ENCODE assay signal across 7 cellular contexts in genomic region chr11:63939351-63939920, GRCh38. TPM values are rescaled to one million over a fixed set of nuclear protein-coding genes. Genes with fewer than 3 reads are reported as not detected.
DNase-seq lines count a peak whose midpoint lies in the region; ATAC-seq and TF ChIP-seq lines count a peak whose summit lies in the region.

No MANE protein-coding gene starts in this region.

- H3K9me2 ChIP-seq in Karpas-422 (replicated peaks; ENCODE audit: insufficient read depth, low read length) = no peaks in the 10 kb centered on the region

- DNase-seq in Karpas-422 = no peak
- DNase-seq in astrocyte of the cerebellum (ENCODE audit: low read depth) = no peak
- DNase-seq in left kidney (ENCODE audit: low read depth, low spot score) = peak; percentile 49
- no peak for DNase-seq in HuH-7 (ENCODE audit: low spot score)

- H3K27me3 ChIP-seq in Karpas-422 (ENCODE audit: low read length) = no peaks in the 10 kb centered on the region

- no peak for TF ChIP-seq CTCF in astrocyte of the cerebellum (IDR thresholded peaks at IDR 0.05; ENCODE audit: low read depth, low read length, missing control alignments)

- H3K79me2 ChIP-seq in Karpas-422 (ENCODE audit: low read length) = peaks cover 55% of the 10 kb centered on the region

- no peak overlapping the region; the same call in 1 of the 2 replicates for H2AFZ ChIP-seq in Karpas-422 (ENCODE audit: low read length)

- H3K9ac ChIP-seq in Karpas-422 (ENCODE audit: low read length) = peak overlapping the region; percentile 80

- ATAC-seq in GM19372 (IDR thresholded peaks at IDR 0.05; ENCODE audit: low read depth, unreplicated experiment) = peak; percentile 3
- ATAC-seq in HG03159 (IDR thresholded peaks at IDR 0.05; ENCODE audit: unreplicated experiment) = no peak

- no peaks in the 10 kb centered on the region for H4K20me1 ChIP-seq in Karpas-422 (ENCODE audit: insufficient read depth, low read depth, low read length)

- H3K27ac ChIP-seq in Karpas-422 (ENCODE audit: low read length) = peak overlapping the region; percentile 51
- peak overlapping the region; percentile 50 for H3K27ac ChIP-seq in temporal lobe (ENCODE audit: low read depth, low read length)

- peak overlapping the region; percentile 93 for H3K4me2 ChIP-seq in Karpas-422 (ENCODE audit: low read depth, low read length, poor library complexity, severe bottlenecking)

- H3K4me1 ChIP-seq in Karpas-422 (ENCODE audit: low read length) = peaks cover 27% of the 10 kb centered on the region

- in situ Hi-C loops in astrocyte of the cerebellum (cut with HindIII; ENCODE audit: low sequenced_read_pairs) = loop anchor here (5.0 kb wide), 1 partner anchor 37 kb away; no protein-coding TSS in a partner anchor

- H3K4me3 ChIP-seq in Karpas-422 (ENCODE audit: low read length) = peak overlapping the region; percentile 82
- H3K4me3 ChIP-seq in astrocyte of the cerebellum (ENCODE audit: low read depth, low read length) = peak overlapping the region; percentile 83

- no peaks in the 10 kb centered on the region for H3K9me3 ChIP-seq in Karpas-422 (ENCODE audit: low read length)

- no peaks in the 10 kb centered on the region for H3K36me3 ChIP-seq in Karpas-422 (ENCODE audit: insufficient read depth, low read length)

RNA-seq across cellular contexts. Expression of gene NAA40, which starts 0.6 kb away (rescaled TPM):
- total RNA-seq in Karpas-422 (2014; rRNA removed; shearing (Covaris generic); ENCODE audit: low replicate concordance) = 19.0 and 19.2 TPM in 2 replicates
- 15.5 TPM for total RNA-seq in temporal lobe

RNA-seq across cellular contexts. Expression of gene RCOR2, which starts 22.5 kb away (rescaled TPM):
- total RNA-seq in Karpas-422 (2014; rRNA removed; shearing (Covaris generic); ENCODE audit: low replicate concordance) = 2.1 and 2.4 TPM in 2 replicates
- 7.9 TPM for total RNA-seq in temporal lobe

RNA-seq across cellular contexts. Expression of gene COX8A, which starts 35.0 kb away (rescaled TPM):
- 574 and 779 TPM in 2 replicates for total RNA-seq in Karpas-422 (2014; rRNA removed; shearing (Covaris generic); ENCODE audit: low replicate concordance)
- total RNA-seq in temporal lobe = 208 TPM

RNA-seq across cellular contexts. Expression of gene OTUB1, which starts 46.8 kb away (rescaled TPM):
- 41.6 and 61.7 TPM in 2 replicates for total RNA-seq in Karpas-422 (2014; rRNA removed; shearing (Covaris generic); ENCODE audit: low replicate concordance)
- 34.9 TPM for total RNA-seq in temporal lobe
